ENCODE assay signal across 17 cellular contexts in genomic region chr2:198692907-198693510, GRCh38.
"Had no signal": no experiment of that assay in that cellular context is flagged by ENCODE, and none has a peak within 500 bp of the region (broad histone marks: within the 10 kb centered on the region; RNA-seq: fewer than 3 reads in every experiment).

No MANE protein-coding gene starts in this region.

- H3K27me3 ChIP-seq: body of pancreas, esophagus squamous epithelium, neutrophil, upper lobe of right lung had no signal

- H3K27ac ChIP-seq: body of pancreas, esophagus squamous epithelium, neutrophil, parathyroid adenoma, thoracic aorta, upper lobe of right lung had no signal

- H3K9me3 ChIP-seq: body of pancreas, esophagus squamous epithelium, mucosa of descending colon, neutrophil, thoracic aorta, upper lobe of right lung had no signal

- H3K4me1 ChIP-seq: body of pancreas, esophagus squamous epithelium, parathyroid adenoma, upper lobe of right lung had no signal

- DNase-seq: activated CD4-positive, alpha-beta T cell treated with anti-CD3 and anti-CD28 coated beads, Interleukin-2, amount 10 ng/mL, durations not matched to agents 7 days and 5 days; activated CD8-positive, alpha-beta T cell treated with anti-CD3 and anti-CD28 coated beads, Interleukin-2, amount 10 ng/mL, durations not matched to agents 7 days and 5 days; activated naive CD4-positive, alpha-beta T cell treated with Interleukin-2 at 50 U/mL for 16 hours; activated T-cell treated with anti-CD3 and anti-CD28 coated beads, Interleukin-2, amount 50 U/mL, for 24 hours; body of pancreas; effector memory CD8-positive, alpha-beta T cell; esophagus squamous epithelium; immature natural killer cell; mesenchymal stem cell; mucosa of descending colon; naive B cell; stimulated activated naive B cell treated with anti-CD40 and anti-IgM and Interleukin-4, amounts not matched to agents 10 μg/mL and 1 μg/mL and 100 μg/mL, for 72 hours; upper lobe of right lung had no signal

- H3K4me3 ChIP-seq: body of pancreas, esophagus squamous epithelium, mucosa of descending colon, thoracic aorta, upper lobe of right lung had no signal

- ATAC-seq: activated CD4-positive, CD25-positive, alpha-beta regulatory T cell treated with anti-CD3 and anti-CD28 coated beads, Interleukin-2, amount 50 U/mL, for 24 hours; activated CD8-positive, alpha-beta T cell treated with anti-CD3 and anti-CD28 coated beads, Interleukin-2, amount 10 ng/mL, durations not matched to agents 7 days and 5 days; body of pancreas; effector memory CD8-positive, alpha-beta T cell; mucosa of descending colon; stimulated activated naive B cell treated with anti-CD40 and anti-IgM and Interleukin-4, amounts not matched to agents 10 μg/mL and 1 μg/mL and 100 μg/mL, for 72 hours; upper lobe of right lung had no signal

- H3K36me3 ChIP-seq: esophagus squamous epithelium, neutrophil, thoracic aorta, upper lobe of right lung had no signal
